ENCODE assay signal across 24 cellular contexts in genomic region chr2:58709274-58709673, GRCh38.
"Had no signal": no experiment of that assay in that cellular context is flagged by ENCODE, and none has a peak within 500 bp of the region (broad histone marks: within the 10 kb centered on the region; RNA-seq: fewer than 3 reads in every experiment).

No MANE protein-coding gene starts in this region.

- H3K9me3 ChIP-seq: breast epithelium, lower lobe of right lung, right lobe of liver, thoracic aorta, upper lobe of left lung had no signal

- H3K27me3 ChIP-seq: breast epithelium, foreskin keratinocyte, right lobe of liver, upper lobe of left lung had no signal

- DNase-seq: activated CD4-positive, alpha-beta T cell treated with anti-CD3 and anti-CD28 coated beads for 4 hours; activated CD4-positive, alpha-beta T cell treated with anti-CD3 and anti-CD28 coated beads, Interleukin-2, amount 50 U/mL, for 48 hours; activated CD4-positive, CD25-positive, alpha-beta regulatory T cell; activated CD8-positive, alpha-beta memory T cell treated with anti-CD3 and anti-CD28 coated beads, Interleukin-2, amount 50 U/mL, for 48 hours; activated naive CD4-positive, alpha-beta T cell treated with Interleukin-2 at 50 U/mL for 16 hours; activated naive CD8-positive, alpha-beta T cell treated with anti-CD3 and anti-CD28 coated beads for 36 hours; activated T-cell treated with anti-CD3 and anti-CD28 coated beads, Interleukin-2, amount 50 U/mL, for 4 hours; effector memory CD4-positive, alpha-beta T cell; foreskin keratinocyte; kidney; lower lobe of right lung; naive B cell; posterior cingulate gyrus; right lobe of liver; stimulated activated CD4-positive, alpha-beta T cell treated with anti-CD3 and anti-CD28 coated beads, Interleukin-2, amount 100 ng/mL, for 24 hours; T1000; upper lobe of left lung had no signal

- H3K4me1 Mint-ChIP-seq: activated naive CD8-positive, alpha-beta T cell treated with anti-CD3 and anti-CD28 coated beads for 36 hours; central memory CD8-positive, alpha-beta T cell; naive B cell; stimulated activated memory B cell treated with anti-CD40 and anti-IgM and Interleukin-4, amounts not matched to agents 10 μg/mL and 1 μg/mL and 100 μg/mL, for 72 hours had no signal

- H3K36me3 Mint-ChIP-seq: activated naive CD8-positive, alpha-beta T cell treated with anti-CD3 and anti-CD28 coated beads for 36 hours; naive B cell; stimulated activated memory B cell treated with anti-CD40 and anti-IgM and Interleukin-4, amounts not matched to agents 10 μg/mL and 1 μg/mL and 100 μg/mL, for 72 hours had no signal

- H3K9me3 Mint-ChIP-seq: activated naive CD8-positive, alpha-beta T cell treated with anti-CD3 and anti-CD28 coated beads for 36 hours; activated T-cell treated with anti-CD3 and anti-CD28 coated beads, Interleukin-2, amount 50 U/mL, for 4 hours; activated T-helper 2 cell treated with anti-CD3 and anti-CD28 coated beads, Interferon-gamma antibody, Interleukin-2, Interleukin-4, amounts not matched to agents 10 μg/mL and 5 μg/mL and 100 μg/mL, durations not matched to agents 14 hours and 24 hours and 36 hours; naive B cell; neural crest cell; stimulated activated memory B cell treated with anti-CD40 and anti-IgM and Interleukin-4, amounts not matched to agents 10 μg/mL and 1 μg/mL and 100 μg/mL, for 72 hours had no signal

- H3K27ac ChIP-seq: breast epithelium, foreskin keratinocyte, lower lobe of right lung, right lobe of liver, skin epidermis, thoracic aorta, upper lobe of left lung had no signal

- ATAC-seq: activated T-cell treated with anti-CD3 and anti-CD28 coated beads, Interleukin-2, amount 50 U/mL, for 4 hours; foreskin keratinocyte; lower lobe of right lung; right lobe of liver; stimulated activated memory B cell treated with anti-CD40 and anti-IgM and Interleukin-4, amounts not matched to agents 10 μg/mL and 1 μg/mL and 100 μg/mL, for 72 hours had no signal

- H3K4me3 Mint-ChIP-seq: activated naive CD8-positive, alpha-beta T cell treated with anti-CD3 and anti-CD28 coated beads for 36 hours; activated T-cell treated with anti-CD3 and anti-CD28 coated beads, Interleukin-2, amount 50 U/mL, for 4 hours; central memory CD8-positive, alpha-beta T cell; naive B cell; neural crest cell; stimulated activated memory B cell treated with anti-CD40 and anti-IgM and Interleukin-4, amounts not matched to agents 10 μg/mL and 1 μg/mL and 100 μg/mL, for 72 hours had no signal

- H3K36me3 ChIP-seq: breast epithelium, lower lobe of right lung, right lobe of liver, thoracic aorta, upper lobe of left lung had no signal

- H3K4me1 ChIP-seq: breast epithelium, foreskin keratinocyte, lower lobe of right lung, right lobe of liver, upper lobe of left lung had no signal

- H3K4me3 ChIP-seq: breast epithelium, lower lobe of right lung, right lobe of liver, skin epidermis, thoracic aorta, upper lobe of left lung had no signal

- H3K27me3 Mint-ChIP-seq: central memory CD8-positive, alpha-beta T cell had no signal

- H3K27ac Mint-ChIP-seq: activated naive CD8-positive, alpha-beta T cell treated with anti-CD3 and anti-CD28 coated beads for 36 hours; activated T-helper 2 cell treated with anti-CD3 and anti-CD28 coated beads, Interferon-gamma antibody, Interleukin-2, Interleukin-4, amounts not matched to agents 10 μg/mL and 5 μg/mL and 100 μg/mL, durations not matched to agents 14 hours and 24 hours and 36 hours; stimulated activated memory B cell treated with anti-CD40 and anti-IgM and Interleukin-4, amounts not matched to agents 10 μg/mL and 1 μg/mL and 100 μg/mL, for 72 hours had no signal
